9 cellular contexts compared by ENCODE assay signal in the genomic region with DNA sequence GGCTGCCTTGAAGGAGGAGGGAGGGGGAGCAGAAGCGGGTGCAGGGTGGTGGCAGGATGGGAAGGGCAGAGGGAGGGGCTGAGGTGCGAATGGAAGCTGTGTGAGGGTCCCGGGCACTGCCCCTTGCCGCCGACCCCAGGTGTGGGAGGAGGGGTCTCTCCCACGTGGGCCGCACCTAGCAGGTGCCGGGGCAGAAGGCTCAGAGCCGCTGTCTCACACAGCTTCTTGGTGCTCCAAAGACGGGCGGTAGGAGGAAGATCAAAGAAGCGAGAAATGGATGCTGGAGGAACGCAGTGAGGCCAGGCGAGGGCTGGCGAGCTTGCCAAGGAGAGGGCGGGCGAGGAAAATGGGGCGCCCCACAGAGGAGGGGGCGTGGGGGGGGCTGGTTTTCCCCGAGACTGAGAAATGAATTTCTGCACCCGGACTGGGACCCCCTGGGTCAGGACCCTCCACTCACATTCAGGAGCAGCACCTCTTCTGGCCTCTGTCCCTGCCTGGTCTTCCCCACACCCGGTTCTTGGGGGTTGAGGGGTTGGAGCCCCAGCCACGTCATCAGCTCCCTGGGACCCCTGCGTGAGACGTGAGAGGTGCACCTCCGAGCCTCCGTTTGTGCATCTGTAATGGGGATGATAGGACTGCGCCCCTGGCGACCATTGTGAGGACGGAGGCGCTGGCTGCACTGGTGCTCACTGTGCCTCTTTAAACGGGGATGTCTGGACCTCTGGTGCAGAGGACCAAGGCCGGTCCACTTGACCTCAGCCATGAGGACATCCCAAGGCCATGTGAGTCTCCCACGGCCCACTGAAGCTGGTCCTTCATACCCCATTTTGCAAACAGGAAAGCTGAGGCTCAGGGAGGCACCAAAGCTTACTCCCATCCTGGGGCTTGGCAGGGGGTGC. TPM values are rescaled to one million over a fixed set of nuclear protein-coding genes. Genes with fewer than 3 reads are reported as not detected.
A peak's percentile ranks its signal among the peaks of the same experiment; 100 is the strongest.
DNase-seq lines count a peak whose midpoint lies in the region; ATAC-seq and TF ChIP-seq lines count a peak whose summit lies in the region.
"Had no signal": no experiment of that assay in that cellular context is flagged by ENCODE, and none has a peak within 500 bp of the region (broad histone marks: within the 10 kb centered on the region; RNA-seq: fewer than 3 reads in every experiment).

No MANE protein-coding gene starts in this region.

- no peaks in the 10 kb centered on the region for H3K9me3 Mint-ChIP-seq in activated CD4-positive, alpha-beta memory T cell treated with anti-CD3 and anti-CD28 coated beads for 36 hours
- H3K9me3 Mint-ChIP-seq in activated CD4-positive, alpha-beta memory T cell treated with anti-CD3 and anti-CD28 coated beads, Interleukin-2, amount 10 ng/mL, durations not matched to agents 7 days and 5 days, result no peaks in the 10 kb centered on the region

- 45 to 59% methylated on average over 27 to 34 of the region's 34 CpGs for WGBS in testis, 2 donors

- H3K36me3 ChIP-seq in right atrium auricular region (no peaks in the 10 kb centered on the region), testis (ENCODE audit: low read depth, missing control alignments) (no peaks in the 10 kb centered on the region)

- H3K9me3 ChIP-seq in right atrium auricular region (no peaks in the 10 kb centered on the region), testis (no peaks in the 10 kb centered on the region)

- TF ChIP-seq CTCF in RWPE1 (conservative IDR thresholded peaks at IDR 0.05; ENCODE audit: low read depth), result no peak
- peak in 1 of 2 donors; percentile 23 for TF ChIP-seq CTCF in right atrium auricular region (IDR thresholded peaks at IDR 0.05)
- TF ChIP-seq CTCF in testis (IDR thresholded peaks at IDR 0.05), result peak in 2 of 3 experiments; percentile 9 to 28
- no peak for TF ChIP-seq CTCF in GM20000 (IDR thresholded peaks at IDR 0.05; ENCODE audit: extremely low read depth, missing control alignments)

- H3K27ac ChIP-seq in RWPE1 (peak overlapping the region; percentile 100), right atrium auricular region (peak overlapping the region; percentile 51 to 60), testis (peak overlapping the region in 1 of 2 donors; percentile 61)

- intact Hi-C loops in activated CD4-positive, alpha-beta memory T cell treated with anti-CD3 and anti-CD28 coated beads for 36 hours (cut with micrococcal nuclease), result no loop called here
- intact Hi-C loops in testis (cut with DNase I; ENCODE audit: low total_unique reads), result no loop called here

- H3K27me3 Mint-ChIP-seq in activated CD4-positive, alpha-beta memory T cell treated with anti-CD3 and anti-CD28 coated beads for 36 hours, result no peaks in the 10 kb centered on the region
- H3K27me3 Mint-ChIP-seq in activated CD4-positive, alpha-beta memory T cell treated with anti-CD3 and anti-CD28 coated beads, Interleukin-2, amount 10 ng/mL, durations not matched to agents 7 days and 5 days, result no peaks in the 10 kb centered on the region

- H3K27me3 ChIP-seq in right atrium auricular region, result no peaks in the 10 kb centered on the region
- H3K27me3 ChIP-seq in testis, result no peaks in the 10 kb centered on the region

- no peak for DNase-seq in activated CD4-positive, alpha-beta memory T cell treated with anti-CD3 and anti-CD28 coated beads for 36 hours
- DNase-seq in activated CD4-positive, alpha-beta memory T cell treated with anti-CD3 and anti-CD28 coated beads, Interleukin-2, amount 10 ng/mL, durations not matched to agents 7 days and 5 days, result no peak
- no peak for DNase-seq in RWPE1 (ENCODE audit: low spot score)
- no peak for DNase-seq in right atrium auricular region (ENCODE audit: low spot score)
- peak; percentile 44 for DNase-seq in testis
- no peak for DNase-seq in GM20000 (ENCODE audit: low spot score)
- DNase-seq in globus pallidus (ENCODE audit: low spot score), result no peak

- H3K4me3 Mint-ChIP-seq in activated CD4-positive, alpha-beta memory T cell treated with anti-CD3 and anti-CD28 coated beads for 36 hours, result peak overlapping the region; percentile 23
- H3K4me3 Mint-ChIP-seq in activated CD4-positive, alpha-beta memory T cell treated with anti-CD3 and anti-CD28 coated beads, Interleukin-2, amount 10 ng/mL, durations not matched to agents 7 days and 5 days, result no peak overlapping the region

- H3K4me1 Mint-ChIP-seq in activated CD4-positive, alpha-beta memory T cell treated with anti-CD3 and anti-CD28 coated beads for 36 hours (ENCODE audit: low read depth), result peaks cover 54% of the 10 kb centered on the region
- peaks cover 45% of the 10 kb centered on the region for H3K4me1 Mint-ChIP-seq in activated CD4-positive, alpha-beta memory T cell treated with anti-CD3 and anti-CD28 coated beads, Interleukin-2, amount 10 ng/mL, durations not matched to agents 7 days and 5 days

- TF ChIP-seq POLR2A in testis (IDR thresholded peaks at IDR 0.05), result no peak

- H3K4me1 ChIP-seq in right atrium auricular region, result peaks cover 0 to 39% of the 10 kb centered on the region in 2 donors
- H3K4me1 ChIP-seq in testis, result peaks cover 3% of the 10 kb centered on the region

- CTCF ChIA-PET in activated CD4-positive, alpha-beta memory T cell treated with anti-CD3 and anti-CD28 coated beads for 36 hours (lab: Charles Lee), result interaction anchor here (0.6 to 3.1 kb wide), 5 partner anchors 13 to 176 kb away, joined by 3 to 18 read pairs (median 5); no protein-coding TSS in a partner anchor
- CTCF ChIA-PET in activated CD4-positive, alpha-beta memory T cell treated with anti-CD3 and anti-CD28 coated beads, Interleukin-2, amount 10 ng/mL, durations not matched to agents 7 days and 5 days (lab: Charles Lee), result interaction anchor here (0.7 to 2.8 kb wide), 3 partner anchors 13 to 176 kb away, joined by 3 to 15 read pairs (median 3); no protein-coding TSS in a partner anchor
- CTCF ChIA-PET in RWPE1 (lab: Yijun Ruan, JAX), result interaction anchor here (1.2 to 1.6 kb wide), 2 partner anchors 13 kb away, joined by 7 read pairs; no protein-coding TSS in a partner anchor

- peak overlapping the region; percentile 29 to 47 for H3K4me3 ChIP-seq in right atrium auricular region
- peak overlapping the region; percentile 36 to 43 for H3K4me3 ChIP-seq in testis

- no peak overlapping the region for H3K27ac Mint-ChIP-seq in activated CD4-positive, alpha-beta memory T cell treated with anti-CD3 and anti-CD28 coated beads for 36 hours
- H3K27ac Mint-ChIP-seq in activated CD4-positive, alpha-beta memory T cell treated with anti-CD3 and anti-CD28 coated beads, Interleukin-2, amount 10 ng/mL, durations not matched to agents 7 days and 5 days, result no peak overlapping the region

- no peak for ATAC-seq in GM19035 (IDR thresholded peaks at IDR 0.05; ENCODE audit: unreplicated experiment)

- peaks cover 3% of the 10 kb centered on the region for H3K36me3 Mint-ChIP-seq in activated CD4-positive, alpha-beta memory T cell treated with anti-CD3 and anti-CD28 coated beads for 36 hours
- peaks cover 22% of the 10 kb centered on the region for H3K36me3 Mint-ChIP-seq in activated CD4-positive, alpha-beta memory T cell treated with anti-CD3 and anti-CD28 coated beads, Interleukin-2, amount 10 ng/mL, durations not matched to agents 7 days and 5 days (ENCODE audit: low read depth)

- POLR2A ChIA-PET in activated CD4-positive, alpha-beta memory T cell treated with anti-CD3 and anti-CD28 coated beads for 36 hours (lab: Charles Lee), result interaction anchor here (0.6 to 2.8 kb wide), 2 partner anchors 13 to 15 kb away, joined by 3 to 13 read pairs; no protein-coding TSS in a partner anchor
- POLR2A ChIA-PET in activated CD4-positive, alpha-beta memory T cell treated with anti-CD3 and anti-CD28 coated beads, Interleukin-2, amount 10 ng/mL, durations not matched to agents 7 days and 5 days (lab: Charles Lee), result interaction anchor here (1.1 to 2.1 kb wide), 3 partner anchors 17 to 27 kb away, joined by 3 to 9 read pairs (median 3); a partner anchor contains a TSS
- POLR2A ChIA-PET in RWPE1 (lab: Yijun Ruan, JAX; ENCODE audit: low non-redundant PET), result no interaction called here

RNA-seq across cellular contexts. Expression of a gene that starts 16.8 kb away (rescaled TPM):
- total RNA-seq in activated CD4-positive, alpha-beta memory T cell treated with anti-CD3 and anti-CD28 coated beads for 36 hours, result 100 to 1,000 TPM; 179 to 181 TPM
- total RNA-seq in activated CD4-positive, alpha-beta memory T cell treated with anti-CD3 and anti-CD28 coated beads, Interleukin-2, amount 10 ng/mL, durations not matched to agents 7 days and 5 days, result 100 to 1,000 TPM; 590 TPM
- total RNA-seq in right atrium auricular region, result 10 to 100 TPM in 1 of 2 donors, 1 to 10 TPM in 1; 7.9 to 12.1 TPM
- 10 to 100 TPM; 13.0 to 19.9 TPM for total RNA-seq in testis
- 50.1 TPM for polyA plus RNA-seq in testis (ENCODE audit: insufficient read depth, low read depth, low replicate concordance)
- total RNA-seq: kidney epithelial cell had no signal

RNA-seq across cellular contexts. Expression of a gene that starts 22.0 kb away (rescaled TPM):
- total RNA-seq in activated CD4-positive, alpha-beta memory T cell treated with anti-CD3 and anti-CD28 coated beads for 36 hours, result under 1 TPM in 1 of 2 experiments, not detected in 1; 0.07 TPM
- total RNA-seq in activated CD4-positive, alpha-beta memory T cell treated with anti-CD3 and anti-CD28 coated beads, Interleukin-2, amount 10 ng/mL, durations not matched to agents 7 days and 5 days, result under 1 TPM; 0.08 TPM
- under 1 TPM in 1 of 2 donors, not detected in 1; 0.33 TPM for total RNA-seq in right atrium auricular region
- under 1 TPM in 1 of 2 donors, not detected in 1; 0.06 TPM for total RNA-seq in testis
- polyA plus RNA-seq in testis (ENCODE audit: insufficient read depth, low read depth, low replicate concordance), result not detected
- total RNA-seq: kidney epithelial cell had no signal

RNA-seq across cellular contexts. Expression of a gene that starts 30.9 kb away (rescaled TPM):
- total RNA-seq in activated CD4-positive, alpha-beta memory T cell treated with anti-CD3 and anti-CD28 coated beads for 36 hours, result not detected
- total RNA-seq in activated CD4-positive, alpha-beta memory T cell treated with anti-CD3 and anti-CD28 coated beads, Interleukin-2, amount 10 ng/mL, durations not matched to agents 7 days and 5 days, result under 1 TPM; 0.38 to 0.60 TPM
- total RNA-seq in right atrium auricular region (not detected), testis (not detected)
- 8.6 TPM for polyA plus RNA-seq in testis (ENCODE audit: insufficient read depth, low read depth, low replicate concordance)
- total RNA-seq: kidney epithelial cell had no signal

RNA-seq across cellular contexts. Expression of a gene that starts 34.9 kb away (rescaled TPM):
- total RNA-seq in activated CD4-positive, alpha-beta memory T cell treated with anti-CD3 and anti-CD28 coated beads for 36 hours, result not detected
- not detected for total RNA-seq in activated CD4-positive, alpha-beta memory T cell treated with anti-CD3 and anti-CD28 coated beads, Interleukin-2, amount 10 ng/mL, durations not matched to agents 7 days and 5 days
- total RNA-seq in right atrium auricular region, result not detected
- 1 to 10 TPM; 1.7 to 2.7 TPM for total RNA-seq in testis
- polyA plus RNA-seq in testis (ENCODE audit: insufficient read depth, low read depth, low replicate concordance), result 0.98 TPM

RNA-seq across cellular contexts. Expression of a gene that starts 49.8 kb away (rescaled TPM):
- 1 to 10 TPM; 6.0 to 6.8 TPM for total RNA-seq in activated CD4-positive, alpha-beta memory T cell treated with anti-CD3 and anti-CD28 coated beads for 36 hours
- 1 to 10 TPM; 6.6 to 9.7 TPM for total RNA-seq in activated CD4-positive, alpha-beta memory T cell treated with anti-CD3 and anti-CD28 coated beads, Interleukin-2, amount 10 ng/mL, durations not matched to agents 7 days and 5 days
- total RNA-seq in right atrium auricular region (10 to 100 TPM; 12.8 to 16.4 TPM), testis (10 to 100 TPM in 1 of 2 donors, 1 to 10 TPM in 1; 8.1 to 13.1 TPM)
- 16.1 TPM for polyA plus RNA-seq in testis (ENCODE audit: insufficient read depth, low read depth, low replicate concordance)
- total RNA-seq: kidney epithelial cell had no signal

Comparison
In these comparisons a context has a peak if more than half of its experiments do, and no peak if none do; other contexts are left out.
1. CTCF ChIP-seq: peak in testis (2 of 3); none in RWPE1 (single experiment) and GM20000 (single experiment).
2. RNA of a gene that starts 16.8 kb away (total RNA-seq): 590 TPM in activated CD4-positive, alpha-beta memory T cell treated with anti-CD3 and anti-CD28 coated beads, Interleukin-2, amount 10 ng/mL, durations not matched to agents 7 days and 5 days and 179 to 181 TPM in activated CD4-positive, alpha-beta memory T cell treated with anti-CD3 and anti-CD28 coated beads for 36 hours; 13.0 to 19.9 TPM in testis and 7.9 to 12.1 TPM in right atrium auricular region; every median in the first group is over 4 times any median in the second.